Comparison of ENCODE assay signal across 18 cellular contexts in the genomic region with DNA sequence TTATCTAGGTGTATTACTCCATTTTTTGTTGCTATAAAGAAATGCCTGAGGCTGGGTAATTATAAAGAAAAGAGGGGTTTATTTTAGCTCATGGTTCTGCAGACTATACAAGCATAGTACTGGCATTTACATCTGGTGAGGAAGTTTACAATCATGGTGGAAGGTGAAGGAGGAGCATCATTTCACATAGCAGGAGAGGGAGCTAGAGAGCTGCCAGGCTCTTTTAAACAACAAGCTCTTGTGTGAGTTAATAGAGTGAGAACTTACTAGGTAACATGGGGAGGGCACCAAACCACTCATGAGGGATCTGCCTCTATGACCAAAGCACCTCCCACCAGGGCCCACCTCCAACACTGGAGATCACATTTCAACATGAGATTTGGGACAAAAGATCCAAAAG.
A peak's percentile ranks its signal among the peaks of the same experiment; 100 is the strongest.
DNase-seq lines count a peak whose midpoint lies in the region; ATAC-seq and TF ChIP-seq lines count a peak whose summit lies in the region.
"Had no signal": no experiment of that assay in that cellular context is flagged by ENCODE, and none has a peak within 500 bp of the region (broad histone marks: within the 10 kb centered on the region; RNA-seq: fewer than 3 reads in every experiment).

No MANE protein-coding gene starts in this region.

- TF ChIP-seq CTCF in BE2C (IDR thresholded peaks at IDR 0.05; ENCODE audit: low read depth, low read length) = peak; percentile 62
- TF ChIP-seq CTCF in IMR-90 (conservative IDR thresholded peaks at IDR 0.05; ENCODE audit: low read depth, low read length) = no peak
- TF ChIP-seq CTCF in WERI-Rb-1 (IDR thresholded peaks at IDR 0.05; ENCODE audit: low read depth, low read length) = peak; percentile 79

- H2BK120ac ChIP-seq in IMR-90 (ENCODE audit: low read depth, low read length) = no peak overlapping the region

- H3K9me3 ChIP-seq in BE2C = no peaks in the 10 kb centered on the region
- peaks cover 3% of the 10 kb centered on the region; the same call in 1 of the 2 replicates for H3K9me3 ChIP-seq in IMR-90 (ENCODE audit: control insufficient read depth, insufficient read depth, low read length)
- H3K9me3 ChIP-seq in WERI-Rb-1 (ENCODE audit: severe bottlenecking) = peaks cover 8% of the 10 kb centered on the region
- H3K9me3 ChIP-seq: adrenal gland had no signal

- in situ Hi-C loops in IMR-90 (cut with MboI; ENCODE audit: low sequenced_read_pairs) = no loop called here

- dilution Hi-C loops in IMR-90 (cut with HindIII; ENCODE audit: low sequenced_read_pairs, unreplicated experiment) = no loop called here

- H4K8ac ChIP-seq in IMR-90 (ENCODE audit: low read depth in 2 of 2, low read length in 2 of 2) = no peak overlapping the region

- H3K27me3 ChIP-seq in BE2C = no peaks in the 10 kb centered on the region
- H3K27me3 ChIP-seq in IMR-90 (ENCODE audit: control insufficient read depth, insufficient read depth, low read length) = no peaks in the 10 kb centered on the region
- no peaks in the 10 kb centered on the region for H3K27me3 ChIP-seq in WERI-Rb-1 (ENCODE audit: insufficient read depth, low read depth, severe bottlenecking)
- H3K27me3 ChIP-seq: adrenal gland, heart right ventricle had no signal

- H4K5ac ChIP-seq in IMR-90 (ENCODE audit: low read depth, low read length) = no peak overlapping the region

- no peaks in the 10 kb centered on the region for H3K79me1 ChIP-seq in IMR-90 (ENCODE audit: low read depth in 1 of 2, low read length in 2 of 2)

- DNase-seq in BE2C (peak; percentile 24), IMR-90 (peak; percentile 13), WERI-Rb-1 (peak; percentile 58), iPS-NIHi7 (ENCODE audit: extremely low spot score) (peak; percentile 14), middle frontal gyrus (ENCODE audit: extremely low spot score, low spot score) (no peak), globus pallidus (ENCODE audit: low spot score) (no peak)
- no peak for DNase-seq in activated naive CD8-positive, alpha-beta T cell treated with anti-CD3 and anti-CD28 coated beads, Interleukin-2, amount 50 U/mL, for 24 hours
- DNase-seq: activated B cell treated with CpG ODN at 0.5 μM for 24 hours; activated T-cell treated with anti-CD3 and anti-CD28 coated beads for 4 hours; adrenal gland; CD8-positive, alpha-beta memory T cell; effector memory CD4-positive, alpha-beta T cell; heart right ventricle; SHP77 treated with DMSO at 0.1 percent for 48 hours; stimulated activated CD4-positive, alpha-beta T cell treated with anti-CD3 and anti-CD28 coated beads, Interleukin-4, amount 100 ng/mL, for 1 hour; stimulated activated naive CD8-positive, alpha-beta T cell treated with anti-CD3 and anti-CD28 coated beads, Interleukin-15, Interleukin-2, amounts not matched to agents 100 U/mL and 50 U/mL, for 24 hours had no signal

- H4K91ac ChIP-seq in IMR-90 (ENCODE audit: insufficient read depth, low read depth, low read length) = no peak overlapping the region

- no peak overlapping the region for H3K56ac ChIP-seq in IMR-90 (ENCODE audit: extremely low read depth, insufficient read depth, low read length)

- ATAC-seq in IMR-90 (ENCODE audit: low read depth) (no peak), GM21367 (IDR thresholded peaks at IDR 0.05; ENCODE audit: unreplicated experiment) (no peak)
- no peak for ATAC-seq in activated naive CD8-positive, alpha-beta T cell treated with anti-CD3 and anti-CD28 coated beads, Interleukin-2, amount 50 U/mL, for 24 hours
- ATAC-seq: heart right ventricle; stimulated activated naive CD8-positive, alpha-beta T cell treated with anti-CD3 and anti-CD28 coated beads, Interleukin-15, Interleukin-2, amounts not matched to agents 100 U/mL and 50 U/mL, for 24 hours had no signal

- no peak overlapping the region for H3K4me3 Mint-ChIP-seq in activated naive CD8-positive, alpha-beta T cell treated with anti-CD3 and anti-CD28 coated beads, Interleukin-2, amount 50 U/mL, for 24 hours
- H3K4me3 Mint-ChIP-seq: activated B cell treated with CpG ODN at 0.5 μM for 24 hours; CD8-positive, alpha-beta memory T cell; mesothelial cell of epicardium had no signal

- H3K27ac ChIP-seq in IMR-90 (ENCODE audit: insufficient read depth, low read length) (no peak overlapping the region), WERI-Rb-1 (no peak overlapping the region)
- H3K27ac ChIP-seq: adrenal gland, heart right ventricle had no signal

- H4K20me1 ChIP-seq in IMR-90 (ENCODE audit: insufficient read depth, low read length) = no peaks in the 10 kb centered on the region

- no peak overlapping the region for H3K14ac ChIP-seq in IMR-90 (replicated peaks; ENCODE audit: low read depth, low read length)

- POLR2A ChIA-PET in IMR-90 (lab: Charles Lee; ENCODE audit: unreplicated experiment) = no interaction called here

- no peak overlapping the region for H3K18ac ChIP-seq in IMR-90 (ENCODE audit: low read depth, low read length)

- no peak overlapping the region for H3K4ac ChIP-seq in IMR-90 (ENCODE audit: low read depth, low read length)

- intact Hi-C loops in IMR-90 (cut with micrococcal nuclease) = no loop called here

- H2AK5ac ChIP-seq in IMR-90 (ENCODE audit: low read depth, low read length) = no peak overlapping the region

- no peak overlapping the region for H2AK9ac ChIP-seq in IMR-90 (replicated peaks; ENCODE audit: low read depth, low read length, poor library complexity)

- H3K27me3 Mint-ChIP-seq in activated naive CD8-positive, alpha-beta T cell treated with anti-CD3 and anti-CD28 coated beads, Interleukin-2, amount 50 U/mL, for 24 hours = no peaks in the 10 kb centered on the region
- H3K27me3 Mint-ChIP-seq: activated B cell treated with CpG ODN at 0.5 μM for 24 hours; CD8-positive, alpha-beta memory T cell had no signal

- TF ChIP-seq RAD21 in IMR-90 (IDR thresholded peaks at IDR 0.05; ENCODE audit: low read length) = peak; percentile 45

- no peak overlapping the region for H3K4me2 ChIP-seq in IMR-90 (ENCODE audit: low read depth, low read length)

- no peaks in the 10 kb centered on the region for H3K4me1 Mint-ChIP-seq in activated naive CD8-positive, alpha-beta T cell treated with anti-CD3 and anti-CD28 coated beads, Interleukin-2, amount 50 U/mL, for 24 hours
- H3K4me1 Mint-ChIP-seq: activated B cell treated with CpG ODN at 0.5 μM for 24 hours; CD8-positive, alpha-beta memory T cell had no signal

- no peak overlapping the region for H3K9ac ChIP-seq in IMR-90 (ENCODE audit: low read depth, low read length)

- H3K4me1 ChIP-seq in BE2C (no peaks in the 10 kb centered on the region), IMR-90 (ENCODE audit: control insufficient read depth, insufficient read depth, low read length) (no peaks in the 10 kb centered on the region)
- H3K4me1 ChIP-seq: adrenal gland, heart right ventricle had no signal

- no peak overlapping the region for H3K27ac Mint-ChIP-seq in activated naive CD8-positive, alpha-beta T cell treated with anti-CD3 and anti-CD28 coated beads, Interleukin-2, amount 50 U/mL, for 24 hours
- H3K27ac Mint-ChIP-seq: activated B cell treated with CpG ODN at 0.5 μM for 24 hours; CD8-positive, alpha-beta memory T cell; mesothelial cell of epicardium had no signal

- H3K9me3 Mint-ChIP-seq in activated naive CD8-positive, alpha-beta T cell treated with anti-CD3 and anti-CD28 coated beads, Interleukin-2, amount 50 U/mL, for 24 hours = peaks cover 31% of the 10 kb centered on the region

- H3K23ac ChIP-seq in IMR-90 (ENCODE audit: low read depth, low read length) = no peak overlapping the region

- no peak overlapping the region for H3K4me3 ChIP-seq in BE2C (ENCODE audit: low read depth, low read length)
- no peak overlapping the region for H3K4me3 ChIP-seq in IMR-90 (ENCODE audit: insufficient read depth, low read depth, low read length)
- H3K4me3 ChIP-seq in WERI-Rb-1 (ENCODE audit: low read depth, low read length) = no peak overlapping the region
- H3K4me3 ChIP-seq: adrenal gland, heart right ventricle had no signal

- no peak for TF ChIP-seq POLR2A in IMR-90 (IDR thresholded peaks at IDR 0.05; ENCODE audit: low read depth, low read length)

- no peaks in the 10 kb centered on the region for H3K9me1 ChIP-seq in IMR-90 (ENCODE audit: insufficient read depth, low read length)

- no peak overlapping the region for H2BK5ac ChIP-seq in IMR-90 (ENCODE audit: low read depth, low read length, poor library complexity, severe bottlenecking)

- BruUV-seq in IMR-90 (replicated peaks; lab: Mats Ljungman, UMichigan) = no TSS peak

- H3K36me3 ChIP-seq in BE2C (no peaks in the 10 kb centered on the region), IMR-90 (ENCODE audit: control insufficient read depth, insufficient read depth, low read length) (no peaks in the 10 kb centered on the region), WERI-Rb-1 (no peaks in the 10 kb centered on the region)
- H3K36me3 ChIP-seq: adrenal gland, heart right ventricle had no signal

- H2BK15ac ChIP-seq in IMR-90 (ENCODE audit: low read depth, low read length) = no peak overlapping the region

- no peak overlapping the region for H2BK20ac ChIP-seq in IMR-90 (ENCODE audit: low read depth, low read length)

- CTCF ChIA-PET in IMR-90 (lab: Yijun Ruan, JAX) = interaction anchor here (0.6 kb wide), 1 partner anchor 161 kb away, joined by 3 read pairs; no protein-coding TSS in a partner anchor

- no peak overlapping the region for H2AFZ ChIP-seq in IMR-90 (replicated peaks; ENCODE audit: low read length, poor library complexity)

- H3K36me3 Mint-ChIP-seq in activated naive CD8-positive, alpha-beta T cell treated with anti-CD3 and anti-CD28 coated beads, Interleukin-2, amount 50 U/mL, for 24 hours (ENCODE audit: low read depth) = no peaks in the 10 kb centered on the region
- H3K36me3 Mint-ChIP-seq: CD8-positive, alpha-beta memory T cell had no signal

TF ChIP-seq in IMR-90, 13 proteins besides CTCF, POLR2A, EP300 and RAD21:
- TF ChIP-seq SMC3 (IDR thresholded peaks at IDR 0.05; ENCODE audit: low read depth, low read length) (peak; percentile 19; the same call in 1 of the 2 replicates), NFE2L2 (IDR thresholded peaks at IDR 0.05; ENCODE audit: low read depth, low read length) (no peak)

Comparison
In these comparisons a context has a peak if more than half of its experiments do, and no peak if none do; other contexts are left out.
1. DNase-seq: peak in BE2C (single experiment), IMR-90 (single experiment), WERI-Rb-1 (single experiment) and iPS-NIHi7 (single experiment); none in activated naive CD8-positive, alpha-beta T cell treated with anti-CD3 and anti-CD28 coated beads, Interleukin-2, amount 50 U/mL, for 24 hours (single experiment), middle frontal gyrus (single experiment) and globus pallidus (single experiment).